In genomic region chr22:41367680-41368542, GRCh38 we compare ENCODE assay signal across 9 cellular contexts. TPM values are rescaled to one million over a fixed set of nuclear protein-coding genes. Genes with fewer than 3 reads are reported as not detected.
DNase-seq lines count a peak whose midpoint lies in the region; ATAC-seq and TF ChIP-seq lines count a peak whose summit lies in the region.
"Had no signal": no experiment of that assay in that cellular context is flagged by ENCODE, and none has a peak within 500 bp of the region (broad histone marks: within the 10 kb centered on the region; RNA-seq: fewer than 3 reads in every experiment).

No MANE protein-coding gene starts in this region.

- H3K4me2 ChIP-seq in DOHH2 (ENCODE audit: low read length): peak overlapping the region; percentile 23

- H3K9me3 Mint-ChIP-seq in immature natural killer cell: no peaks in the 10 kb centered on the region

- H3K27ac ChIP-seq in DOHH2 (ENCODE audit: low read depth, low read length) (no peak overlapping the region), RWPE1 (peak overlapping the region; percentile 73), gastroesophageal sphincter (peak overlapping the region; percentile 64 to 89 (median 85)), prostate gland (peak overlapping the region; percentile 67 to 69)

- no peak for TF ChIP-seq CTCF in DOHH2 (IDR thresholded peaks at IDR 0.05; ENCODE audit: low read depth, low read length, poor library complexity, severe bottlenecking)
- TF ChIP-seq CTCF in RWPE1 (conservative IDR thresholded peaks at IDR 0.05; ENCODE audit: low read depth): peak; percentile 9; the same call in 1 of the 2 replicates
- TF ChIP-seq CTCF in gastroesophageal sphincter (IDR thresholded peaks at IDR 0.05): no peak
- TF ChIP-seq CTCF in prostate gland (IDR thresholded peaks at IDR 0.05): no peak

- DNase-seq in RWPE1 (ENCODE audit: low spot score) (no peak), prostate gland (ENCODE audit: low spot score) (peak; percentile 23), immature natural killer cell (no peak), epidermal melanocyte (ENCODE audit: insufficient read length, low spot score) (no peak)
- no peak for DNase-seq in effector CD4-positive, alpha-beta T cell
- DNase-seq: stimulated activated CD4-positive, alpha-beta T cell treated with anti-CD3 and anti-CD28 coated beads, Interleukin-4, amount 100 ng/mL, for 24 hours had no signal

- H3K4me3 ChIP-seq in DOHH2 (ENCODE audit: low read length) (no peak overlapping the region), gastroesophageal sphincter (peak overlapping the region; percentile 62 to 64), prostate gland (peak overlapping the region; percentile 26 to 30)

- POLR2A ChIA-PET in RWPE1 (lab: Yijun Ruan, JAX; ENCODE audit: low non-redundant PET): no interaction called here

- H3K36me3 ChIP-seq in DOHH2 (ENCODE audit: control insufficient read depth, low read length) (no peaks in the 10 kb centered on the region), gastroesophageal sphincter (peaks cover 0 to 13% of the 10 kb centered on the region in 2 donors), prostate gland (no peaks in the 10 kb centered on the region)

- TF ChIP-seq POLR2A in gastroesophageal sphincter (IDR thresholded peaks at IDR 0.05) (peak; percentile 19 to 25), prostate gland (IDR thresholded peaks at IDR 0.05) (no peak)

- H3F3A ChIP-seq in DOHH2 (ENCODE audit: control insufficient read depth, insufficient read depth): no peaks in the 10 kb centered on the region

- intact Hi-C loops in prostate gland (cut with DNase I): loop anchor here (5.0 kb wide), 1 partner anchor 66 kb away; the partner anchor contains the start of gene ZC3H7B

- 32% methylated on average over 4 of the region's 18 CpGs; no CpG with 5 or more reads in 1 of the 2 donors for WGBS in gastroesophageal sphincter (ENCODE audit: low coverage in 1 of 2), 2 donors
- WGBS in prostate gland: 25% methylated on average over 18 of the region's 18 CpGs

- no peaks in the 10 kb centered on the region for H3K79me2 ChIP-seq in DOHH2 (ENCODE audit: control insufficient read depth, low read length)

- peak; percentile 70 for ATAC-seq in gastroesophageal sphincter
- no peak for ATAC-seq in HG02588 (IDR thresholded peaks at IDR 0.05; ENCODE audit: unreplicated experiment)

- H3K4me3 Mint-ChIP-seq in immature natural killer cell: no peak overlapping the region

- no peaks in the 10 kb centered on the region for H3K9me3 ChIP-seq in DOHH2 (ENCODE audit: control insufficient read depth, insufficient read depth, low read length)
- H3K9me3 ChIP-seq in gastroesophageal sphincter: no peaks in the 10 kb centered on the region
- no peaks in the 10 kb centered on the region for H3K9me3 ChIP-seq in prostate gland

- CTCF ChIA-PET in RWPE1 (lab: Yijun Ruan, JAX): interaction anchor here (0.7 kb wide), 1 partner anchor 100 kb away, joined by 3 read pairs; no protein-coding TSS in a partner anchor

- no peaks in the 10 kb centered on the region for H3K9me2 ChIP-seq in DOHH2 (replicated peaks; ENCODE audit: control insufficient read depth, low read length)

- H3K36me3 Mint-ChIP-seq in immature natural killer cell: peaks cover 0 to 4% (median 0%) of the 10 kb centered on the region in 3 donors

- no peaks in the 10 kb centered on the region for H4K20me1 ChIP-seq in DOHH2 (ENCODE audit: control insufficient read depth, insufficient read depth, low read depth, low read length)

- TF ChIP-seq EP300 in gastroesophageal sphincter (IDR thresholded peaks at IDR 0.05): no peak

- peaks cover 2 to 4% (median 3%) of the 10 kb centered on the region in 3 donors for H3K27me3 Mint-ChIP-seq in immature natural killer cell (ENCODE audit: low read depth in 3 of 3)

- H3K4me1 ChIP-seq in DOHH2 (ENCODE audit: control insufficient read depth, low read length) (peaks cover 8% of the 10 kb centered on the region), gastroesophageal sphincter (peaks cover 0 to 65% (median 13%) of the 10 kb centered on the region in 3 donors), prostate gland (replicated peaks) (peaks cover 11% of the 10 kb centered on the region)

- H3K27ac Mint-ChIP-seq in immature natural killer cell: peak overlapping the region in 1 of 6 donors; percentile 34

- H3K4me1 Mint-ChIP-seq in immature natural killer cell: no peaks in the 10 kb centered on the region

- peaks cover 27% of the 10 kb centered on the region for H3K27me3 ChIP-seq in DOHH2 (ENCODE audit: control insufficient read depth, low read length)
- no peaks in the 10 kb centered on the region for H3K27me3 ChIP-seq in gastroesophageal sphincter
- no peaks in the 10 kb centered on the region for H3K27me3 ChIP-seq in prostate gland (replicated peaks; ENCODE audit: insufficient read depth)

RNA-seq across cellular contexts. Expression of gene TEF, which starts 13.8 kb away (rescaled TPM):
- 10 to 100 TPM; 26.1 to 50.7 (median 37.0) TPM for total RNA-seq in gastroesophageal sphincter
- total RNA-seq in prostate gland: 10 to 100 TPM; 26.2 to 51.7 TPM
- polyA plus RNA-seq in immature natural killer cell: 1 to 10 TPM; 1.4 to 3.8 (median 1.8) TPM
